1 cellular context compared by ENCODE assay signal in genomic region chr9:111599092-111599947, GRCh38.
TF ChIP-seq lines count a peak whose summit lies in the region.

Gene PTGR1 (minus strand): TSS chr9:111599647. CDS start chr9:111597422, 2,225 bp downstream.

TF ChIP-seq in GM12878, 131 proteins besides CTCF, POLR2A, EP300 and RAD21:
- TF ChIP-seq ZNF592 (IDR thresholded peaks at IDR 0.05) (no peak), SP1 (IDR thresholded peaks at IDR 0.05; ENCODE audit: low read depth, low read length) (no peak), EED (IDR thresholded peaks at IDR 0.05; ENCODE audit: low read depth) (peak; percentile 38; the same call in 1 of the 2 replicates), ZNF384 (IDR thresholded peaks at IDR 0.05; ENCODE audit: borderline replicate concordance, low read depth, low read length) (no peak), WRNIP1 (IDR thresholded peaks at IDR 0.05; ENCODE audit: borderline replicate concordance, low read depth, low read length) (no peak), CBFB (IDR thresholded peaks at IDR 0.05; ENCODE audit: low read depth) (no peak), RBBP5 (conservative IDR thresholded peaks at IDR 0.05) (no peak), EGR1 (IDR thresholded peaks at IDR 0.05; ENCODE audit: borderline replicate concordance in 1 of 2, low read depth in 2 of 2, low read length in 2 of 2) (peak in 1 of 2 experiments; percentile 85; a peak in 2 of 3 replicates), IRF4 (IDR thresholded peaks at IDR 0.05; ENCODE audit: low read depth, low read length) (no peak), BMI1 (IDR thresholded peaks at IDR 0.05; ENCODE audit: borderline replicate concordance) (no peak)
- TF ChIP-seq, protein P1, sequence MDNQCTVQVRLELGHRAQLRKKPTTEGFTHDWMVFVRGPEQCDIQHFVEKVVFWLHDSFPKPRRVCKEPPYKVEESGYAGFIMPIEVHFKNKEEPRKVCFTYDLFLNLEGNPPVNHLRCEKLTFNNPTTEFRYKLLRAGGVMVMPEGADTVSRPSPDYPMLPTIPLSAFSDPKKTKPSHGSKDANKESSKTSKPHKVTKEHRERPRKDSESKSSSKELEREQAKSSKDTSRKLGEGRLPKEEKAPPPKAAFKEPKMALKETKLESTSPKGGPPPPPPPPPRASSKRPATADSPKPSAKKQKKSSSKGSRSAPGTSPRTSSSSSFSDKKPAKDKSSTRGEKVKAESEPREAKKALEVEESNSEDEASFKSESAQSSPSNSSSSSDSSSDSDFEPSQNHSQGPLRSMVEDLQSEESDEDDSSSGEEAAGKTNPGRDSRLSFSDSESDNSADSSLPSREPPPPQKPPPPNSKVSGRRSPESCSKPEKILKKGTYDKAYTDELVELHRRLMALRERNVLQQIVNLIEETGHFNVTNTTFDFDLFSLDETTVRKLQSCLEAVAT (IDR thresholded peaks at IDR 0.05): no peak
